In the genomic region with DNA sequence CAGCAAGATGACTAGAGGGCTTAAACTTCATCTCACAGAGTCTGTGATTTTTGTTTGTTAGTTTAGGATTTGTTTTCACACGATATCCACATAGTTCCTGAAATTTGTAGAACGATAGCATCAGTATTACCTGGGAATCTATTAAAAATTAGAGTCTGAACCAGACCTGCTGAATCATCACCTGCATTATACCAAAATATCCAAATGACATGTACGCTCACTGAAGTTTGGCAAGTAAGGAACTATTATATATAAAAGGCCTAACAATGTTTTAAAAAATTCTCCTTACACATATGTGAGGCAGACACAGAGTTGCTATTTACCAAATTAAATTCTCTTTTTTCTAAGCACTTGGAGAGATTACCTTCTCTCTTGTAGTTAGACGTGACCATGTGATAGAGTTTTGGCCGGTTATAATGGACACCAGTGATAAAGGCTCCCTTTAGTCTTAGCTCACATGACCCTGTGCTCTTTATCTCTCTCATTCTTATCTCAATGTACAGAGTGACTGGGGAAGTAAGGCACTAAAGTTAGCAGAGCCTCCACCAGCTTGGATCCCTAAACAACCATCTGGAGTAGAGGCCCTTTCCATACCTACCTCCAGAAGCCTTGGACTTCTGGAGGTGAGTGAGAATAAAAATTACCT, we compare ENCODE assay signal across 2 cellular contexts.
A peak's percentile ranks its signal among the peaks of the same experiment; 100 is the strongest.
TF ChIP-seq lines count a peak whose summit lies in the region.

No MANE protein-coding gene starts in this region.

TF ChIP-seq in K562, 482 proteins besides CTCF, POLR2A, EP300 and RAD21 (continues in another document):
- TF ChIP-seq CTBP1 (IDR thresholded peaks at IDR 0.05; ENCODE audit: borderline replicate concordance) (peak; percentile 58; the same call in 1 of the 2 replicates), ZNF764 (CRISPR knock-in tag; IDR thresholded peaks at IDR 0.05; ENCODE audit: low read depth) (no peak), BRD9 (IDR thresholded peaks at IDR 0.05; ENCODE audit: low read depth, partially characterized antibody) (peak; percentile 53), TBL1XR1 (IDR thresholded peaks at IDR 0.05; ENCODE audit: low read length in 2 of 2) (peak; percentile 78 to 90; a peak in 3 of 4 replicates), ZNF316 (IDR thresholded peaks at IDR 0.05) (peak; percentile 80), SP2 (IDR thresholded peaks at IDR 0.05; ENCODE audit: extremely low read depth, low read depth, low read length, poor library complexity, severe bottlenecking) (no peak), ZBTB8A (IDR thresholded peaks at IDR 0.05; ENCODE audit: partially characterized antibody) (no peak), C11orf30 (IDR thresholded peaks at IDR 0.05; ENCODE audit: low read depth) (peak; percentile 76), ZBTB7A (IDR thresholded peaks at IDR 0.05; ENCODE audit: borderline replicate concordance, control insufficient read depth, low read depth, low read length) (no peak), ZNF644 (tag; IDR thresholded peaks at IDR 0.05; ENCODE audit: low read depth) (peak; percentile 66; the same call in 1 of the 2 replicates), CBX3 (IDR thresholded peaks at IDR 0.05; ENCODE audit: borderline replicate concordance in 1 of 2, low read length in 2 of 2) (peak in 1 of 2 experiments; percentile 83; a peak in 2 of 3 replicates), NBN (IDR thresholded peaks at IDR 0.05; ENCODE audit: low read depth) (peak; percentile 81; the same call in 1 of the 2 replicates), GABPA (tag; conservative IDR thresholded peaks at IDR 0.05; ENCODE audit: low read depth) (0 out of 2 replicates have a peak, but pooled peaks have one; percentile 27), NONO (IDR thresholded peaks at IDR 0.05; ENCODE audit: low read depth in 2 of 2, low read length in 1 of 2) (no peak), HMBOX1 (IDR thresholded peaks at IDR 0.05) (peak; percentile 90), ZNF57 (CRISPR knock-in tag; IDR thresholded peaks at IDR 0.05) (no peak), ZNF589 (CRISPR knock-in tag; IDR thresholded peaks at IDR 0.05; ENCODE audit: low read depth) (0 out of 2 replicates have a peak, but pooled peaks have one; percentile 60), OTX1 (CRISPR knock-in tag; IDR thresholded peaks at IDR 0.05) (0 out of 2 replicates have a peak, but pooled peaks have one; percentile 49), NEUROD1 (IDR thresholded peaks at IDR 0.05; ENCODE audit: borderline replicate concordance, low read depth, low read length, partially characterized antibody) (no peak), BRF1 (IDR thresholded peaks at IDR 0.05; ENCODE audit: borderline replicate concordance, extremely low read depth, insufficient read length) (no peak), NCOR1 (IDR thresholded peaks at IDR 0.05) (peak; percentile 89), DEAF1 (CRISPR knock-in tag; IDR thresholded peaks at IDR 0.05) (no peak), NR2C2 (CRISPR knock-in tag; IDR thresholded peaks at IDR 0.05) (no peak), NR2C2 (tag; IDR thresholded peaks at IDR 0.05) (peak; percentile 47), E2F5 (CRISPR knock-in tag; IDR thresholded peaks at IDR 0.05) (no peak), SRF (CRISPR knock-in tag; IDR thresholded peaks at IDR 0.05) (no peak), ESRRA (IDR thresholded peaks at IDR 0.05; ENCODE audit: borderline replicate concordance, low read depth) (0 out of 2 replicates have a peak, but pooled peaks have one; percentile 14), YY1 (IDR thresholded peaks at IDR 0.05; ENCODE audit: borderline replicate concordance in 1 of 3, control insufficient read depth in 1 of 3, extremely low read depth in 1 of 3, insufficient read depth in 3 of 3, insufficient read length in 1 of 3, insufficient replicate concordance in 2 of 3, low read depth in 1 of 3, low read length in 2 of 3) (peak in 1 of 3 experiments; percentile 61), ZNF124 (CRISPR knock-in tag; IDR thresholded peaks at IDR 0.05) (no peak), ZKSCAN1 (IDR thresholded peaks at IDR 0.05; ENCODE audit: low read depth, low read length) (no peak)
- TF ChIP-seq, protein P1, sequence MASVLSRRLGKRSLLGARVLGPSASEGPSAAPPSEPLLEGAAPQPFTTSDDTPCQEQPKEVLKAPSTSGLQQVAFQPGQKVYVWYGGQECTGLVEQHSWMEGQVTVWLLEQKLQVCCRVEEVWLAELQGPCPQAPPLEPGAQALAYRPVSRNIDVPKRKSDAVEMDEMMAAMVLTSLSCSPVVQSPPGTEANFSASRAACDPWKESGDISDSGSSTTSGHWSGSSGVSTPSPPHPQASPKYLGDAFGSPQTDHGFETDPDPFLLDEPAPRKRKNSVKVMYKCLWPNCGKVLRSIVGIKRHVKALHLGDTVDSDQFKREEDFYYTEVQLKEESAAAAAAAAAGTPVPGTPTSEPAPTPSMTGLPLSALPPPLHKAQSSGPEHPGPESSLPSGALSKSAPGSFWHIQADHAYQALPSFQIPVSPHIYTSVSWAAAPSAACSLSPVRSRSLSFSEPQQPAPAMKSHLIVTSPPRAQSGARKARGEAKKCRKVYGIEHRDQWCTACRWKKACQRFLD (CRISPR knock-in tag; IDR thresholded peaks at IDR 0.05): peak; percentile 43; the same call in 1 of the 2 replicates

TF ChIP-seq in SK-N-SH, 30 proteins besides CTCF, POLR2A, EP300 and RAD21:
- TF ChIP-seq JUND (IDR thresholded peaks at IDR 0.05) (no peak), FOXJ3 (CRISPR knock-in tag; IDR thresholded peaks at IDR 0.05) (no peak), ELF1 (IDR thresholded peaks at IDR 0.05) (no peak), CHD2 (IDR thresholded peaks at IDR 0.05; ENCODE audit: low read length, partially characterized antibody) (no peak), RXRA (IDR thresholded peaks at IDR 0.05; ENCODE audit: borderline replicate concordance, low read depth) (no peak), TEAD4 (IDR thresholded peaks at IDR 0.05; ENCODE audit: borderline replicate concordance, insufficient read depth) (no peak), IRF3 (IDR thresholded peaks at IDR 0.05; ENCODE audit: low read depth, low read length) (no peak), RCOR1 (IDR thresholded peaks at IDR 0.05; ENCODE audit: low read length) (no peak), GATA2 (CRISPR knock-in tag; IDR thresholded peaks at IDR 0.05) (no peak), MAX (IDR thresholded peaks at IDR 0.05; ENCODE audit: low read depth) (no peak), USF2 (IDR thresholded peaks at IDR 0.05; ENCODE audit: borderline replicate concordance, low read depth, low read length) (no peak), SMC3 (IDR thresholded peaks at IDR 0.05; ENCODE audit: low read depth, low read length) (no peak)
- TF ChIP-seq, protein P2, sequence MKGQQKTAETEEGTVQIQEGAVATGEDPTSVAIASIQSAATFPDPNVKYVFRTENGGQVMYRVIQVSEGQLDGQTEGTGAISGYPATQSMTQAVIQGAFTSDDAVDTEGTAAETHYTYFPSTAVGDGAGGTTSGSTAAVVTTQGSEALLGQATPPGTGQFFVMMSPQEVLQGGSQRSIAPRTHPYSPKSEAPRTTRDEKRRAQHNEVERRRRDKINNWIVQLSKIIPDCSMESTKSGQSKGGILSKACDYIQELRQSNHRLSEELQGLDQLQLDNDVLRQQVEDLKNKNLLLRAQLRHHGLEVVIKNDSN (IDR thresholded peaks at IDR 0.05; ENCODE audit: borderline replicate concordance, low read depth): no peak
TF ChIP-seq in SK-N-SH: peak in this region for 0.
